ENCODE assay signal across 8 cellular contexts in genomic region chr2:219509780-219510511, GRCh38. TPM values are rescaled to one million over a fixed set of nuclear protein-coding genes. Genes with fewer than 3 reads are reported as not detected.
DNase-seq lines count a peak whose midpoint lies in the region; ATAC-seq and TF ChIP-seq lines count a peak whose summit lies in the region.

No MANE protein-coding gene starts in this region.

- H3K9me3 ChIP-seq in HUES6 (ENCODE audit: control insufficient read depth, insufficient read depth, low read depth, low read length) (no peaks in the 10 kb centered on the region), adipocyte (ENCODE audit: control insufficient read depth, low read length) (no peaks in the 10 kb centered on the region)

- H3K27me3 ChIP-seq in HUES6 (ENCODE audit: control insufficient read depth, insufficient read depth, low read length) (peaks cover 39% of the 10 kb centered on the region), adipocyte (replicated peaks; ENCODE audit: control insufficient read depth, insufficient read depth, low read length) (peaks cover 27% of the 10 kb centered on the region)

- peak; percentile 79 for TF ChIP-seq CTCF in C4-2B (conservative IDR thresholded peaks at IDR 0.05)

- peak; percentile 61 for ATAC-seq in GM19328 (IDR thresholded peaks at IDR 0.05; ENCODE audit: unreplicated experiment)
- peak; percentile 69 to 73 for ATAC-seq in left cardiac atrium

- H3K36me3 ChIP-seq in HUES6 (ENCODE audit: control insufficient read depth, insufficient read depth, low read length) (peaks cover 11% of the 10 kb centered on the region), adipocyte (ENCODE audit: control insufficient read depth, insufficient read depth, low read length, severe bottlenecking) (peaks cover 17% of the 10 kb centered on the region)

- no peak overlapping the region for H3K27ac ChIP-seq in C4-2B
- H3K27ac ChIP-seq in HUES6 (ENCODE audit: low read depth, low read length) = no peak overlapping the region

- H3K4me1 ChIP-seq in HUES6 (ENCODE audit: control insufficient read depth, insufficient read depth, low read length) (peaks cover 67% of the 10 kb centered on the region), adipocyte (ENCODE audit: control insufficient read depth, insufficient read depth, low read length) (peaks cover 27% of the 10 kb centered on the region)

- H3K4me3 ChIP-seq in HUES6 (ENCODE audit: low read depth, low read length) (peak overlapping the region; percentile 60), adipocyte (ENCODE audit: low read length) (peak overlapping the region; percentile 59)

- H3K9ac ChIP-seq in HUES6 (ENCODE audit: low read length) (no peak overlapping the region), adipocyte (ENCODE audit: low read length) (no peak overlapping the region)

- DNase-seq in SK-N-DZ (ENCODE audit: low spot score) = peak; percentile 75
- DNase-seq in adipocyte (ENCODE audit: low read depth) = peak; percentile 81
- peak; percentile 62 for DNase-seq in left cardiac atrium
- DNase-seq in pulmonary artery endothelial cell (ENCODE audit: low read depth, low spot score) = peak; percentile 17
- DNase-seq in NCI-H2107 treated with DMSO at 0.1 percent for 48 hours (lab: John Stamatoyannopoulos, UW; ENCODE audit: unreplicated experiment) = no peak

- intact Hi-C loops in left cardiac atrium (cut with DNase I) = no loop called here

RNA-seq across cellular contexts. Expression of gene ASIC4, which starts 4.3 kb away (rescaled TPM):
- polyA plus RNA-seq in SK-N-DZ (2014; cell fraction: cytosol; rRNA removed) = 1.8 and 2.4 TPM in 2 replicates
- 4.6 and 8.0 TPM in 2 replicates for polyA plus RNA-seq in SK-N-DZ (2014; cell fraction: nucleus; rRNA removed)
- total RNA-seq in left cardiac atrium (under 1 TPM in 1 of 2 donors, not detected in 1; 0.32 TPM), pulmonary artery endothelial cell (not detected in 2 replicates)

RNA-seq across cellular contexts. Expression of gene GMPPA, which starts 11.3 kb away (rescaled TPM):
- polyA plus RNA-seq in SK-N-DZ (2014; cell fraction: cytosol; rRNA removed) = 37.1 and 42.5 TPM in 2 replicates
- 69.3 and 75.5 TPM in 2 replicates for polyA plus RNA-seq in SK-N-DZ (2014; cell fraction: nucleus; rRNA removed)
- total RNA-seq in left cardiac atrium (10 to 100 TPM; 29.0 to 30.0 TPM), pulmonary artery endothelial cell (44.5 and 45.1 TPM in 2 replicates)

RNA-seq across cellular contexts. Expression of gene CHPF, which starts 33.7 kb away (rescaled TPM):
- polyA plus RNA-seq in SK-N-DZ (2014; cell fraction: cytosol; rRNA removed) = 32.0 and 36.6 TPM in 2 replicates
- polyA plus RNA-seq in SK-N-DZ (2014; cell fraction: nucleus; rRNA removed) = 23.0 and 30.2 TPM in 2 replicates
- total RNA-seq in left cardiac atrium (100 to 1,000 TPM in 1 of 2 donors, 10 to 100 TPM in 1; 72.4 to 113 TPM), pulmonary artery endothelial cell (0.35 and 0.86 TPM in 2 replicates)

RNA-seq across cellular contexts. Expression of gene TMEM198, which starts 33.9 kb away (rescaled TPM):
- polyA plus RNA-seq in SK-N-DZ (2014; cell fraction: cytosol; rRNA removed) = 29.0 and 33.6 TPM in 2 replicates
- polyA plus RNA-seq in SK-N-DZ (2014; cell fraction: nucleus; rRNA removed) = 28.0 and 28.4 TPM in 2 replicates
- total RNA-seq in left cardiac atrium (1 to 10 TPM; 3.2 to 4.1 TPM), pulmonary artery endothelial cell (not detected in 2 replicates)

Comparison
In these comparisons a context has a peak if more than half of its experiments do, and no peak if none do; other contexts are left out.
1. RNA of gene CHPF, which starts 33.7 kb away (total RNA-seq): 72.4 to 113 TPM in left cardiac atrium; 0.35 to 0.86 TPM in pulmonary artery endothelial cell; every median in the first group is over 10 times any median in the second.